In the genomic region with DNA sequence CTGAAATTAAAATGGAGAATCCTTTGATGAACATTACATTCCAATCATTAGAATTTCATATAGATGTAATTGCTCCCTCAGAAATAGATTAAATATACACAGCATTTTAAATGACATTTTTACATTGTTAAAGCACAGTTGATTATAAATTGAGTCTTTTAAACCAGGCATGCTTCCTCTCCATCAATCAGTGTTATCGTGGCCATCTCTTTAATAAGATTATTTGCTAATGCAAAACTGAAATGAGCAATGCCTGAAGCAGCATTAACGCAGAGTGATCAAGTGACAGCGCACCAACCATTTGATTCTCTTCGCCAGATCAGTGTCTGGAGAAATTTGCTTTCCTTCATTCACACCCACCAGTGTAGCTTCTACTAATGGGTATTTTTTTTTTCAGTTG, we compare ENCODE assay signal across 25 cellular contexts.
"Had no signal": no experiment of that assay in that cellular context is flagged by ENCODE, and none has a peak within 500 bp of the region (broad histone marks: within the 10 kb centered on the region; RNA-seq: fewer than 3 reads in every experiment).

No MANE protein-coding gene starts in this region.

- H3K79me2 ChIP-seq: hepatocyte had no signal

- H3K4me3 ChIP-seq: colonic mucosa, coronary artery, dorsolateral prefrontal cortex, esophagus muscularis mucosa, esophagus squamous epithelium, gastrocnemius medialis, gastroesophageal sphincter, heart left ventricle, heart right ventricle, hepatocyte had no signal

- H3K27me3 ChIP-seq: colonic mucosa, dorsolateral prefrontal cortex, esophagus muscularis mucosa, esophagus squamous epithelium, foreskin keratinocyte, gastrocnemius medialis, gastroesophageal sphincter, heart left ventricle, heart right ventricle, hepatocyte had no signal

- H2AFZ ChIP-seq: hepatocyte had no signal

- H3K4me2 ChIP-seq: hepatocyte had no signal

- H3K27ac ChIP-seq: colonic mucosa, coronary artery, dorsolateral prefrontal cortex, epithelial cell of prostate, esophagus muscularis mucosa, esophagus squamous epithelium, foreskin keratinocyte, gastrocnemius medialis, gastroesophageal sphincter, heart left ventricle, heart right ventricle, hepatocyte had no signal

- DNase-seq: colonic mucosa; cortex of kidney; dermis blood vessel endothelial cell; dorsolateral prefrontal cortex; effector CD4-positive, alpha-beta T cell; effector CD8-positive, alpha-beta T cell; effector memory CD4-positive, alpha-beta T cell; effector memory CD8-positive, alpha-beta T cell; endodermal cell; erythroblast; esophagus squamous epithelium; foreskin fibroblast; foreskin keratinocyte; foreskin melanocyte; gastrocnemius medialis; glutamatergic neuron; head of caudate nucleus; heart left ventricle; heart right ventricle had no signal

- H3K9me3 ChIP-seq: colonic mucosa, esophagus muscularis mucosa, esophagus squamous epithelium, gastroesophageal sphincter had no signal

- ATAC-seq: effector memory CD8-positive, alpha-beta T cell; esophagus mucosa; foreskin keratinocyte; gastrocnemius medialis; gastroesophageal sphincter; heart left ventricle; heart right ventricle had no signal

- H3K4me1 ChIP-seq: colonic mucosa, esophagus muscularis mucosa, esophagus squamous epithelium, foreskin keratinocyte, gastrocnemius medialis, gastroesophageal sphincter, heart left ventricle, heart right ventricle had no signal

- H3K36me3 ChIP-seq: colonic mucosa, esophagus muscularis mucosa, esophagus squamous epithelium, gastrocnemius medialis, gastroesophageal sphincter, heart left ventricle, heart right ventricle had no signal
